ENCODE assay signal across 13 cellular contexts in the genomic region with DNA sequence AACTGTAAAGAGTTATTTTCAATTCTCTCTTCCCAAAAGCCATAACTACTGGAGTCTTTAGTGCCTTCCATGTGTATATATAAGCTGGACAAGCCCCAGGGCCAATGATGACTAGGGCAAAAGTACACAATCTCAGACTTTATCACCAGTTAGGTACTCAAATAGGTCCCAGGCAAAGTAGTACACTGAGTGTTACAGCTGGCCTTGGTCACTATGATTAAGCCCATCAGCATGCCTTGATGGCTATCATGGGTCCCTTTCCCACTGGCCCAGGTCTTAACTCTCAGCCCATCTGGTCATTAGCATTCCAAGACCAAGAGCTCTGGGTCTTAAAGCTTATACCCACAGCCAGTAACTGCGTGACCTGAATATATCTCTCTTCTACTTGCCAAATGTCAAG.
A peak's percentile ranks its signal among the peaks of the same experiment; 100 is the strongest.
DNase-seq lines count a peak whose midpoint lies in the region; TF ChIP-seq lines count a peak whose summit lies in the region.
"Had no signal": no experiment of that assay in that cellular context is flagged by ENCODE, and none has a peak within 500 bp of the region (broad histone marks: within the 10 kb centered on the region; RNA-seq: fewer than 3 reads in every experiment).

No MANE protein-coding gene starts in this region.

- CTCF ChIA-PET in BJ (lab: Yijun Ruan, JAX), result interaction anchor here (0.6 to 10.0 kb wide), 9 partner anchors 10 to 172 kb away, joined by 3 to 204 read pairs (median 3); partner anchors contain the start of gene NR6A1

- no peak overlapping the region for H3K23ac ChIP-seq in mesenchymal stem cell (ENCODE audit: low read length in 2 of 2)

- no peak overlapping the region for H2BK5ac ChIP-seq in mesenchymal stem cell (ENCODE audit: low read depth, low read length, poor library complexity, severe bottlenecking)

- no peak for TF ChIP-seq POLR2A in erythroblast (IDR thresholded peaks at IDR 0.05; ENCODE audit: low read length)

- no peak overlapping the region for H3K14ac ChIP-seq in mesenchymal stem cell (ENCODE audit: low read length in 2 of 2)

- H3K79me1 ChIP-seq in mesenchymal stem cell (replicated peaks; ENCODE audit: low read length, poor library complexity, severe bottlenecking), result peaks cover 22% of the 10 kb centered on the region

- H3K9me3 ChIP-seq in colonic mucosa, result no peaks in the 10 kb centered on the region
- H3K9me3 ChIP-seq in mesenchymal stem cell (ENCODE audit: control insufficient read depth, low read length), result no peaks in the 10 kb centered on the region
- H3K9me3 ChIP-seq: upper lobe of left lung had no signal

- H2AK5ac ChIP-seq in mesenchymal stem cell (ENCODE audit: low read length, severe bottlenecking), result no peak overlapping the region

- DNase-seq in BJ (ENCODE audit: low read depth) (peak; percentile 70), NCI-H82 treated with DMSO at 0.1 percent for 48 hours (lab: John Stamatoyannopoulos, UW; ENCODE audit: unreplicated experiment) (peak; percentile 41), colonic mucosa (peak; percentile 44), mesenchymal stem cell (peak; percentile 66), NCI-H146 (lab: John Stamatoyannopoulos, UW) (no peak), erythroblast (lab: John Stamatoyannopoulos, UW) (no peak), H7 (no peak), COR-L47 (lab: John Stamatoyannopoulos, UW) (no peak)
- DNase-seq: NCI-H2081, NCI-H774, upper lobe of left lung had no signal

- no peak overlapping the region for H3K4me3 ChIP-seq in BJ (ENCODE audit: low read depth, low read length)
- no peak overlapping the region for H3K4me3 ChIP-seq in colonic mucosa
- H3K4me3 ChIP-seq in mesenchymal stem cell (ENCODE audit: insufficient read depth in 1 of 2, low read depth in 1 of 2, low read length in 2 of 2), result no peak overlapping the region
- no peak overlapping the region for H3K4me3 ChIP-seq in H7 (ENCODE audit: insufficient read depth, low read depth, low read length)
- H3K4me3 ChIP-seq: coronary artery, upper lobe of left lung had no signal

- no peak overlapping the region for H2BK15ac ChIP-seq in mesenchymal stem cell (ENCODE audit: low read depth, poor library complexity, severe bottlenecking)

- H3K4me2 ChIP-seq in mesenchymal stem cell (ENCODE audit: low read length, poor library complexity, severe bottlenecking), result no peak overlapping the region
- H3K4me2 ChIP-seq: KMS-11 had no signal

- H3K9ac ChIP-seq in colonic mucosa (ENCODE audit: low read depth in 2 of 2, low read length in 2 of 2) (no peak overlapping the region), mesenchymal stem cell (ENCODE audit: low read length) (no peak overlapping the region)
- H3K9ac ChIP-seq: KMS-11 had no signal

- no peak for TF ChIP-seq CTCF in BJ (IDR thresholded peaks at IDR 0.05; ENCODE audit: insufficient read depth, low read depth, low read length)
- TF ChIP-seq CTCF in colonic mucosa (IDR thresholded peaks at IDR 0.05), result no peak

- intact Hi-C loops in colonic mucosa (cut with DNase I), result no loop called here

- POLR2A ChIA-PET in BJ (lab: Charles Lee), result interaction anchor here (0.8 to 1.5 kb wide), 2 partner anchors 49 to 51 kb away, joined by 4 to 5 read pairs; no protein-coding TSS in a partner anchor

- H3K27me3 ChIP-seq in BJ (ENCODE audit: control insufficient read depth, insufficient read depth, low read length) (no peaks in the 10 kb centered on the region), colonic mucosa (no peaks in the 10 kb centered on the region), mesenchymal stem cell (ENCODE audit: control insufficient read depth in 1 of 2, insufficient read depth in 1 of 2, low read length in 2 of 2) (no peaks in the 10 kb centered on the region), H7 (ENCODE audit: control insufficient read depth, insufficient read depth, low read length) (no peaks in the 10 kb centered on the region)
- H3K27me3 ChIP-seq: upper lobe of left lung had no signal

- H4K8ac ChIP-seq in mesenchymal stem cell (ENCODE audit: low read length), result no peak overlapping the region

- WGBS in mesenchymal stem cell, result 76% methylated on average over 1 of the region's 1 CpG

- no peak overlapping the region for H4K91ac ChIP-seq in mesenchymal stem cell (ENCODE audit: low read length)

- no peak overlapping the region for H2AFZ ChIP-seq in mesenchymal stem cell (ENCODE audit: low read depth, low read length)

- no peaks in the 10 kb centered on the region for H3K36me3 ChIP-seq in BJ (ENCODE audit: control insufficient read depth, insufficient read depth, low read length)
- no peaks in the 10 kb centered on the region for H3K36me3 ChIP-seq in colonic mucosa
- H3K36me3 ChIP-seq in mesenchymal stem cell (ENCODE audit: control insufficient read depth in 1 of 2, insufficient read depth in 2 of 2, low read depth in 1 of 2, low read length in 2 of 2), result peaks cover 0 to 11% of the 10 kb centered on the region in 2 experiments
- H3K36me3 ChIP-seq in H7 (replicated peaks; ENCODE audit: control insufficient read depth, insufficient read depth, low read length), result no peaks in the 10 kb centered on the region
- H3K36me3 ChIP-seq: upper lobe of left lung had no signal

- no peak overlapping the region for H3K18ac ChIP-seq in mesenchymal stem cell (ENCODE audit: low read depth in 1 of 2, low read length in 2 of 2)

- no peak overlapping the region for H2BK120ac ChIP-seq in mesenchymal stem cell (ENCODE audit: low read depth, low read length)

- H2BK12ac ChIP-seq in mesenchymal stem cell (ENCODE audit: low read length in 2 of 2), result no peak overlapping the region

- H3K27ac ChIP-seq in colonic mucosa (peak overlapping the region; percentile 61), mesenchymal stem cell (ENCODE audit: low read length, poor library complexity, severe bottlenecking) (no peak overlapping the region)
- H3K27ac ChIP-seq: coronary artery, KMS-11, upper lobe of left lung had no signal

- H3K4me1 ChIP-seq in colonic mucosa (no peaks in the 10 kb centered on the region), mesenchymal stem cell (ENCODE audit: control insufficient read depth, insufficient read depth, low read depth, low read length) (peaks cover 8% of the 10 kb centered on the region)

- no peak overlapping the region for H3K4ac ChIP-seq in mesenchymal stem cell (ENCODE audit: low read depth in 1 of 2, low read length in 2 of 2)

Comparison
In these comparisons a context has a peak if more than half of its experiments do, and no peak if none do; other contexts are left out.
1. DNase-seq: peak in BJ (single experiment), NCI-H82 treated with DMSO at 0.1 percent for 48 hours (single experiment), colonic mucosa (single experiment) and mesenchymal stem cell (single experiment); none in NCI-H146 (single experiment), erythroblast (0 of 2), H7 (single experiment) and COR-L47 (single experiment).